In genomic region chr1:61951731-61952585, GRCh38 we compare ENCODE assay signal across 13 cellular contexts.
A peak's percentile ranks its signal among the peaks of the same experiment; 100 is the strongest.
DNase-seq lines count a peak whose midpoint lies in the region; ATAC-seq, FAIRE-seq and TF ChIP-seq lines count a peak whose summit lies in the region.
"Had no signal": no experiment of that assay in that cellular context is flagged by ENCODE, and none has a peak within 500 bp of the region (broad histone marks: within the 10 kb centered on the region; RNA-seq: fewer than 3 reads in every experiment).

No MANE protein-coding gene starts in this region.

- peak; percentile 60 for FAIRE-seq in H54 (lab: Jason Lieb, UNC)
- FAIRE-seq: GM12892 had no signal

- H3K27ac ChIP-seq in Panc1 (ENCODE audit: low read length) (no peak overlapping the region), epithelial cell of prostate (peak overlapping the region; percentile 14)
- H3K27ac ChIP-seq: RWPE1, thoracic aorta had no signal

- in situ Hi-C loops in Panc1 (cut with HindIII; ENCODE audit: low pct_unique_long_range_greater_than_20kb, low sequenced_read_pairs): no loop called here

- H3K4me3 ChIP-seq in Panc1 (ENCODE audit: low read depth in 2 of 2, low read length in 2 of 2): no peak overlapping the region
- H3K4me3 ChIP-seq: thoracic aorta had no signal

- H3K36me3 ChIP-seq in Panc1 (ENCODE audit: control insufficient read depth, insufficient read depth, low read length): no peaks in the 10 kb centered on the region
- H3K36me3 ChIP-seq: thoracic aorta had no signal

- DNase-seq in H54 (ENCODE audit: insufficient read length, low spot score) (no peak), Panc1 (ENCODE audit: low read depth, low spot score) (no peak), epithelial cell of prostate (ENCODE audit: low read depth, low spot score) (peak; percentile 48), neural crest cell (ENCODE audit: low read depth, low spot score) (no peak)
- no peak for DNase-seq in activated CD4-positive, alpha-beta T cell treated with anti-CD3 and anti-CD28 coated beads for 4 hours
- DNase-seq: anterior cingulate cortex, foreskin fibroblast had no signal

- TF ChIP-seq CTCF in Panc1 (IDR thresholded peaks at IDR 0.05): no peak
- TF ChIP-seq CTCF in neural crest cell (conservative IDR thresholded peaks at IDR 0.05): no peak

- no peaks in the 10 kb centered on the region for H3K27me3 Mint-ChIP-seq in neural crest cell (ENCODE audit: low read depth)

- TF ChIP-seq POLR2A in H54 (IDR thresholded peaks at IDR 0.05; ENCODE audit: low read depth, low read length): no peak

- H3K27me3 ChIP-seq in Panc1 (ENCODE audit: control insufficient read depth, insufficient read depth, low read length): no peaks in the 10 kb centered on the region

- peak overlapping the region; percentile 69 for H3K27ac Mint-ChIP-seq in neural crest cell (ENCODE audit: unreplicated experiment)

- CTCF ChIA-PET in Panc1 (lab: Charles Lee): no interaction called here

- BruUV-seq in Panc1 (replicated peaks; lab: Mats Ljungman, UMichigan): no TSS peak

- POLR2A ChIA-PET in Panc1 (lab: Charles Lee): interaction anchor here (0.6 kb wide), 1 partner anchor 615 kb away, joined by 7 read pairs; no protein-coding TSS in a partner anchor

- ATAC-seq in Panc1: peak; percentile 63
- no peak for ATAC-seq in GM21423 (IDR thresholded peaks at IDR 0.05; ENCODE audit: unreplicated experiment)
- ATAC-seq in GM21576 (IDR thresholded peaks at IDR 0.05; ENCODE audit: unreplicated experiment): no peak
- no peak for ATAC-seq in HG02884 (IDR thresholded peaks at IDR 0.05; ENCODE audit: unreplicated experiment)

- H3K4me1 Mint-ChIP-seq in neural crest cell: peaks cover 20% of the 10 kb centered on the region

- H3K36me3 Mint-ChIP-seq in neural crest cell (ENCODE audit: low read depth): no peaks in the 10 kb centered on the region

- no peaks in the 10 kb centered on the region for H3K9me3 ChIP-seq in Panc1 (ENCODE audit: control insufficient read depth, insufficient read depth, low read depth, low read length)
- H3K9me3 ChIP-seq: thoracic aorta had no signal

- intact Hi-C loops in Panc1 (cut with micrococcal nuclease; ENCODE audit: unreplicated experiment): no loop called here

- H3K4me3 Mint-ChIP-seq in neural crest cell: no peak overlapping the region

- H3K4me1 ChIP-seq in Panc1 (ENCODE audit: control insufficient read depth, insufficient read depth, low read length): no peaks in the 10 kb centered on the region

- H3K9me3 Mint-ChIP-seq in neural crest cell: no peaks in the 10 kb centered on the region
